ENCODE assay signal across 12 cellular contexts in the genomic region with DNA sequence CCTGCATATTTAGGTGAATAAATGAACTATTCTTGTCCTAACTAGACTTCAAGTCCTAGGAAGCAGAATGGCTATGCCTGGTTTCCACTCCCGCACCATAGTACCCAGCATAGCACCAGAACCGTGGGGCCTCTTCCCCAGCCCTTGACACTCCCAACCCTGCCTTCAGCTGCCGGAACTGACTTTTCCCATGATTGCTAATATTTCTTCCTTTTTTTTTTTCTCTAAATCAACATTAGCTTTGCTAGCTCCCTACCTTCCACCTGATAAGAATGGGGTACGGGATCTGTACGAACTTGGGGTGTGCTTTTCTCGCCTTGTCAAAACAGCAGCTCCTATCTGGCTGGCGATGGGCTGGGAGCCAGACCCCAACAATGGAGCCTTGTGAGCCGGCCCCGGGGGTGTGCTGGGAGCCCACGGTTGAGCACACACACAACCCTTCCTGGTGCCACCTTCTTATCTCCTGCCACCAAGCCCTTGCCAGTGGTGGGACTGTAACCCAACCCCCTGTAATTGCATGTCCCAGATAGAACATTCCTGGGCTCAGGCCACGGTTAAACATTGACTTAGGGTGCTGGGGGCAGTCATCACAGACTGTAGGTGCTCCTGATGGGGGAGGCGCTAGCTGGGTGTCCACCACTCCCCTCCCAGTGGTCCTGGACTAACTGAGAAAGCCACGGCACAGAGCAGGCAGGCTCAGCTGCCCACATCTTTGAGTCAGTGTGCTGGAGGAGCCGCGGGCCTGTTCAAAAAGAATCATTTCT.
DNase-seq lines count a peak whose midpoint lies in the region; ATAC-seq and TF ChIP-seq lines count a peak whose summit lies in the region.
"Had no signal": no experiment of that assay in that cellular context is flagged by ENCODE, and none has a peak within 500 bp of the region (broad histone marks: within the 10 kb centered on the region; RNA-seq: fewer than 3 reads in every experiment).

No MANE protein-coding gene starts in this region.

- H3K27ac ChIP-seq in stomach, result peak overlapping the region; percentile 56 to 87 (median 78)
- H3K27ac ChIP-seq: adrenal gland, HL-60, tibial artery had no signal

- H3K4me3 ChIP-seq in stomach, result no peak overlapping the region
- H3K4me3 ChIP-seq: adrenal gland, tibial artery had no signal

- no peak for TF ChIP-seq CTCF in chondrocyte (IDR thresholded peaks at IDR 0.05)
- no peak for TF ChIP-seq CTCF in stomach (IDR thresholded peaks at IDR 0.05)

- no peaks in the 10 kb centered on the region for H3K27me3 ChIP-seq in stomach
- H3K27me3 ChIP-seq: adrenal gland, tibial artery had no signal

- ATAC-seq in HG02678 (IDR thresholded peaks at IDR 0.05; ENCODE audit: unreplicated experiment), result no peak

- intact Hi-C loops in stomach (cut with DNase I; ENCODE audit: low total_unique reads), result no loop called here

- H3K27me3 Mint-ChIP-seq in chondrocyte (ENCODE audit: low read depth), result no peaks in the 10 kb centered on the region

- H3K9me3 ChIP-seq in stomach, result peaks cover 0 to 6% (median 0%) of the 10 kb centered on the region in 4 donors
- H3K9me3 ChIP-seq: adrenal gland, tibial artery had no signal

- peaks cover 30 to 47% (median 41%) of the 10 kb centered on the region in 4 donors for H3K4me1 ChIP-seq in stomach
- H3K4me1 ChIP-seq: adrenal gland, tibial artery had no signal

- peaks cover 11% of the 10 kb centered on the region for H3K4me1 Mint-ChIP-seq in chondrocyte (ENCODE audit: low read depth)

- H3K27ac Mint-ChIP-seq in chondrocyte (ENCODE audit: unreplicated experiment), result no peak overlapping the region

- H3K4me3 Mint-ChIP-seq in chondrocyte (ENCODE audit: unreplicated experiment), result no peak overlapping the region

- DNase-seq in HuH-7 (ENCODE audit: low spot score) (peak; percentile 30), chondrocyte (ENCODE audit: low spot score) (peak; percentile 51), medulla oblongata (ENCODE audit: extremely low spot score) (peak; percentile 73), stomach (peak; percentile 93), DMS79 (lab: John Stamatoyannopoulos, UW) (no peak), HPDE6-E6E7 (ENCODE audit: extremely low spot score) (no peak)
- DNase-seq: NCI-H1105 treated with DMSO at 0.1 percent for 48 hours, T-helper 2 cell had no signal

- 29 to 43% (median 41%) methylated on average over 15 of the region's 15 CpGs for WGBS in stomach, 5 donors

- peaks cover 6% of the 10 kb centered on the region for H3K9me3 Mint-ChIP-seq in chondrocyte (ENCODE audit: low read depth)

- no peak for TF ChIP-seq POLR2A in stomach (IDR thresholded peaks at IDR 0.05)

- H3K36me3 ChIP-seq in stomach, result no peaks in the 10 kb centered on the region
- H3K36me3 ChIP-seq: adrenal gland, tibial artery had no signal

- no peak for TF ChIP-seq EP300 in stomach (IDR thresholded peaks at IDR 0.05)

- H3K36me3 Mint-ChIP-seq in chondrocyte (ENCODE audit: low read depth), result no peaks in the 10 kb centered on the region

Comparison
In these comparisons a context has a peak if more than half of its experiments do, and no peak if none do; other contexts are left out.
1. DNase-seq: peak in HuH-7 (single experiment), chondrocyte (single experiment), medulla oblongata (single experiment) and stomach (single experiment); none in DMS79 (single experiment) and HPDE6-E6E7 (single experiment).